11 cellular contexts compared by ENCODE assay signal in genomic region chr4:138200236-138200590, GRCh38. TPM values are rescaled to one million over a fixed set of nuclear protein-coding genes. Genes with fewer than 3 reads are reported as not detected.
DNase-seq lines count a peak whose midpoint lies in the region; ATAC-seq and TF ChIP-seq lines count a peak whose summit lies in the region.
"Had no signal": no experiment of that assay in that cellular context is flagged by ENCODE, and none has a peak within 500 bp of the region (broad histone marks: within the 10 kb centered on the region; RNA-seq: fewer than 3 reads in every experiment).

No MANE protein-coding gene starts in this region.

- no peaks in the 10 kb centered on the region for H3K36me3 ChIP-seq in hepatocyte (replicated peaks; ENCODE audit: insufficient read depth, low read depth)
- no peaks in the 10 kb centered on the region for H3K36me3 ChIP-seq in sigmoid colon

- H3K9me3 ChIP-seq in H9 (ENCODE audit: control insufficient read depth, low read depth, low read length) (no peaks in the 10 kb centered on the region), hepatocyte (ENCODE audit: low read depth) (no peaks in the 10 kb centered on the region), sigmoid colon (no peaks in the 10 kb centered on the region)

- H2AFZ ChIP-seq in H9 (ENCODE audit: low read length) (no peak overlapping the region), hepatocyte (no peak overlapping the region)

- no peak overlapping the region for H3K4ac ChIP-seq in H9 (ENCODE audit: low read depth, low read length)

- no peak overlapping the region for H3K4me3 ChIP-seq in hepatocyte
- no peak overlapping the region for H3K4me3 ChIP-seq in sigmoid colon

- H2BK5ac ChIP-seq in H9 (ENCODE audit: insufficient read length, low read length) = no peak overlapping the region

- H4K91ac ChIP-seq in H9 (ENCODE audit: insufficient read length, low read depth, low read length) = no peak overlapping the region

- TF ChIP-seq CTCF in H9 (conservative IDR thresholded peaks at IDR 0.05) (no peak), hepatocyte (IDR thresholded peaks at IDR 0.05; ENCODE audit: poor library complexity) (no peak), sigmoid colon (IDR thresholded peaks at IDR 0.05) (no peak)

- no peak for TF ChIP-seq POLR2A in sigmoid colon (IDR thresholded peaks at IDR 0.05)

- ATAC-seq in GM18909 (IDR thresholded peaks at IDR 0.05; ENCODE audit: poor library complexity, unreplicated experiment) (peak; percentile 57), HG03457 (IDR thresholded peaks at IDR 0.05; ENCODE audit: unreplicated experiment) (peak; percentile 35)

- peaks cover 0 to 5% (median 1%) of the 10 kb centered on the region in 3 experiments; a peak in 2 of 7 replicates for H3K36me3 Mint-ChIP-seq in H9 (ENCODE audit: insufficient read depth in 1 of 3, low read depth in 3 of 3)

- peaks cover 16 to 23% of the 10 kb centered on the region in 2 experiments for H3K4me1 Mint-ChIP-seq in H9

- no peak overlapping the region for H3K4me2 ChIP-seq in H9 (ENCODE audit: insufficient read depth, insufficient read length, low read length)
- peak overlapping the region; percentile 51 for H3K4me2 ChIP-seq in hepatocyte

- no peak overlapping the region for H2AK5ac ChIP-seq in H9 (ENCODE audit: insufficient read length, low read length)

- H3K9ac ChIP-seq in H9 (ENCODE audit: extremely low read depth, insufficient read length, low read length) = no peak overlapping the region

- H3K27me3 Mint-ChIP-seq in H9 (ENCODE audit: low read depth) = no peaks in the 10 kb centered on the region

- H3K27me3 ChIP-seq in H9 (ENCODE audit: insufficient read depth, low read length) (no peaks in the 10 kb centered on the region), hepatocyte (no peaks in the 10 kb centered on the region), sigmoid colon (no peaks in the 10 kb centered on the region)

- peak overlapping the region in 2 of 3 experiments; percentile 8 to 90; a peak in 1 of 7 replicates for H3K27ac Mint-ChIP-seq in H9

- H3K56ac ChIP-seq in H9 (ENCODE audit: insufficient read length, low read depth, low read length) = no peak overlapping the region

- H3K9me2 ChIP-seq in hepatocyte (replicated peaks; ENCODE audit: insufficient read depth) = no peaks in the 10 kb centered on the region

- H4K5ac ChIP-seq in H9 (ENCODE audit: insufficient read length, low read depth, low read length) = no peak overlapping the region

- no peak overlapping the region for H3T11ph ChIP-seq in H9 (ENCODE audit: low read length)

- no peaks in the 10 kb centered on the region for H3K79me1 ChIP-seq in H9 (ENCODE audit: insufficient read depth, low read depth, low read length, poor library complexity, severe bottlenecking)

- no peak for DNase-seq in H9
- DNase-seq in hepatocyte (ENCODE audit: low spot score) = no peak
- DNase-seq in sigmoid colon = no peak
- no peak for DNase-seq in SHP77 treated with DMSO at 0.1 percent for 48 hours (lab: John Stamatoyannopoulos, UW)
- DNase-seq in activated CD4-positive, alpha-beta T cell treated with anti-CD3 and anti-CD28 coated beads for 4 hours = no peak
- no peak for DNase-seq in CD1c-positive myeloid dendritic cell (ENCODE audit: extremely low spot score)
- DNase-seq: Kasumi-1; NCI-H774; stimulated activated naive CD4-positive, alpha-beta T cell had no signal

- no peak overlapping the region for H2BK12ac ChIP-seq in H9 (ENCODE audit: insufficient read length, low read depth, low read length)

- H3K23me2 ChIP-seq in H9 (ENCODE audit: insufficient read length, low read depth, low read length, poor library complexity, severe bottlenecking) = no peaks in the 10 kb centered on the region

- intact Hi-C loops in sigmoid colon (cut with DNase I) = no loop called here

- no peak overlapping the region for H3K18ac ChIP-seq in H9 (ENCODE audit: insufficient read length, low read depth, low read length)

- H4K8ac ChIP-seq in H9 (replicated peaks; ENCODE audit: insufficient read length, low read depth, low read length) = no peak overlapping the region

- H3K27ac ChIP-seq in H9 (ENCODE audit: insufficient read length, low read depth, low read length) (no peak overlapping the region), hepatocyte (peak overlapping the region; percentile 90), sigmoid colon (no peak overlapping the region)

- H3K9me3 Mint-ChIP-seq in H9 = no peaks in the 10 kb centered on the region

- no peak overlapping the region for H2BK20ac ChIP-seq in H9 (ENCODE audit: low read depth, low read length, poor library complexity, severe bottlenecking)

- H3K79me2 ChIP-seq in H9 (ENCODE audit: insufficient read depth, low read length) = no peaks in the 10 kb centered on the region
- H3K79me2 ChIP-seq in hepatocyte = no peaks in the 10 kb centered on the region

- TF ChIP-seq EP300 in sigmoid colon (IDR thresholded peaks at IDR 0.05) = no peak

- no peak overlapping the region for H3K4me3 Mint-ChIP-seq in H9

- H4K20me1 ChIP-seq in H9 (ENCODE audit: control insufficient read depth, insufficient read depth, insufficient read length) (no peaks in the 10 kb centered on the region), hepatocyte (ENCODE audit: insufficient read depth, poor library complexity, severe bottlenecking) (no peaks in the 10 kb centered on the region)

- H2BK15ac ChIP-seq in H9 (ENCODE audit: low read depth, low read length) = no peak overlapping the region

- no peak overlapping the region for H2BK120ac ChIP-seq in H9 (ENCODE audit: low read depth, low read length, poor library complexity, severe bottlenecking)

- no peak overlapping the region for H3K23ac ChIP-seq in H9 (ENCODE audit: insufficient read length, low read depth, low read length)

- no CpG with 5 or more reads among the region's 1 CpG for WGBS in H9 (ENCODE audit: extremely low coverage, insufficient read length, low lambda C conversion rate)
- 31% methylated on average over 1 of the region's 1 CpG for WGBS in hepatocyte (ENCODE audit: low lambda C conversion rate, missing lambda C conversion rate)
- WGBS in sigmoid colon, 2 donors = 5 to 38% methylated on average over 1 of the region's 1 CpG

- no peak overlapping the region for H3K14ac ChIP-seq in H9 (ENCODE audit: insufficient read depth, low read length)

- no peaks in the 10 kb centered on the region for H3K4me1 ChIP-seq in H9 (ENCODE audit: insufficient read depth, low read length)
- peaks cover 9% of the 10 kb centered on the region for H3K4me1 ChIP-seq in hepatocyte (ENCODE audit: insufficient read depth)
- H3K4me1 ChIP-seq in sigmoid colon = no peaks in the 10 kb centered on the region

RNA-seq across cellular contexts. Expression of gene SLC7A11, which starts 41.9 kb away (rescaled TPM):
- total RNA-seq in H9 (2021) (19.3 and 19.8 TPM in 2 replicates), hepatocyte (24.3 and 26.1 TPM in 2 replicates), sigmoid colon (under 1 TPM; under 0.01 to 0.27 (median 0.08) TPM)
- polyA plus RNA-seq in hepatocyte (5.1 and 5.3 TPM in 2 replicates), sigmoid colon (1 to 10 TPM in 1 of 3 donors, under 1 TPM in 2; 0.46 to 2.8 (median 0.60) TPM)

Comparison
In these comparisons a context has a peak if more than half of its experiments do, and no peak if none do; other contexts are left out.
1. RNA of gene SLC7A11, which starts 41.9 kb away (total RNA-seq): 24.3 to 26.1 TPM in hepatocyte and 19.3 to 19.8 TPM in H9; under 0.01 to 0.27 TPM in sigmoid colon; every median in the first group is over 10 times any median in the second.